ENCODE assay signal across 1 cellular context in the genomic region with DNA sequence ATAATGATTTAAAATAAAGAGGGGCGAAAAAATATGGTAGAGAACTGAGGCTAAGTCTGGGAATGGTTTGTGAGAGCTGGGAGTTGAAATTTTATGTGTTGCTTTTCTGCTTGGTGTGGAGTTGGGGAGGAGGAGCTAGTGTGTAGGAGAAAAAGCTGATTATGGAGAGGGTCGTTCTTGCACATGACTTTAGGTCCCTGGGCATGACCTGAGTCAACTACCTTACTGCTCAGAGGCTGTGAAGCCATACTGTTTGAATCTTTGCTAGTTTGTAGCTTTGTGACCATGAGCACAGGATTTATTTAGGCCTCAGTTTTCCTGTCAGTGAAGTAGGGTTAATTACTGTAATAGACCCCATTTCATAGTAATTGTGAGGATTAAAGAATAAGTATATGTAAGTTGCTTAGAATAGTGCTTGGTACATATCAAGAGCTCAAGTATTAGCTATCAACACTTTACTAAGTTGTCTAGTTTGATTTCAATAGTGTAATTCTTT.
TF ChIP-seq lines count a peak whose summit lies in the region.

No MANE protein-coding gene starts in this region.

TF ChIP-seq in SK-N-SH treated with all-trans-retinoic acid at 6 μM for 48 hours, 23 proteins besides CTCF, POLR2A, EP300 and RAD21 (continued from another document):
- TF ChIP-seq TSHZ2 (CRISPR knock-in tag; IDR thresholded peaks at IDR 0.05), result no peak
- TF ChIP-seq ESRRG (CRISPR knock-in tag; IDR thresholded peaks at IDR 0.05), result no peak
- no peak for TF ChIP-seq OSR1 (CRISPR knock-in tag; IDR thresholded peaks at IDR 0.05)
- no peak for TF ChIP-seq PPARA (CRISPR knock-in tag; IDR thresholded peaks at IDR 0.05; ENCODE audit: borderline replicate concordance)
- TF ChIP-seq ZNF70 (CRISPR knock-in tag; IDR thresholded peaks at IDR 0.05), result no peak
- TF ChIP-seq TOX (CRISPR knock-in tag; IDR thresholded peaks at IDR 0.05; ENCODE audit: borderline replicate concordance), result no peak
- no peak for TF ChIP-seq ZNF565 (CRISPR knock-in tag; conservative IDR thresholded peaks at IDR 0.05; ENCODE audit: low read depth)
- no peak for TF ChIP-seq ZC3H10 (CRISPR knock-in tag; IDR thresholded peaks at IDR 0.05)
